Comparison of ENCODE assay signal across 9 cellular contexts in genomic region chr13:44815507-44816074, GRCh38.
DNase-seq lines count a peak whose midpoint lies in the region; ATAC-seq lines count a peak whose summit lies in the region.
"Had no signal": no experiment of that assay in that cellular context is flagged by ENCODE, and none has a peak within 500 bp of the region (broad histone marks: within the 10 kb centered on the region; RNA-seq: fewer than 3 reads in every experiment).

No MANE protein-coding gene starts in this region.

- no peaks in the 10 kb centered on the region for H3K4me1 ChIP-seq in CD8-positive, alpha-beta memory T cell (ENCODE audit: insufficient read depth, low read length)

- no peaks in the 10 kb centered on the region for H3K9me3 Mint-ChIP-seq in CD8-positive, alpha-beta memory T cell

- H3K36me3 ChIP-seq in CD8-positive, alpha-beta memory T cell (ENCODE audit: insufficient read depth, low read length), result no peaks in the 10 kb centered on the region
- H3K36me3 ChIP-seq: tibial nerve had no signal

- POLR2A ChIA-PET in CD8-positive, alpha-beta memory T cell (lab: Charles Lee), result no interaction called here

- DNase-seq in NOMO-1 treated with DMSO at 0.1 percent for 48 hours (lab: John Stamatoyannopoulos, UW; ENCODE audit: unreplicated experiment) (peak; percentile 56), epithelial cell of prostate (ENCODE audit: low read depth, low spot score) (peak; percentile 68), NCI-H1436 treated with DMSO at 0.1 percent for 48 hours (lab: John Stamatoyannopoulos, UW) (no peak), NCI-H146 treated with DMSO at 0.1 percent for 48 hours (lab: John Stamatoyannopoulos, UW; ENCODE audit: unreplicated experiment) (no peak), Kasumi-1 (lab: John Stamatoyannopoulos, UW) (no peak)
- peak; percentile 8 to 27 (median 12) for DNase-seq in stimulated activated CD4-positive, alpha-beta T cell treated with anti-CD3 and anti-CD28 coated beads, Interleukin-12 subunit alpha, Interleukin-12 subunit beta, amount 100 ng/mL, for 48 hours (ENCODE audit: low read depth in 2 of 3, low spot score in 1 of 3)
- no peak for DNase-seq in CD8-positive, alpha-beta memory T cell

- no peak overlapping the region for H3K27ac Mint-ChIP-seq in CD8-positive, alpha-beta memory T cell

- no peak overlapping the region for H3K4me3 ChIP-seq in CD8-positive, alpha-beta memory T cell (ENCODE audit: low read length)
- H3K4me3 ChIP-seq: tibial nerve had no signal

- peaks cover 5 to 11% of the 10 kb centered on the region in 2 donors for H3K27me3 Mint-ChIP-seq in CD8-positive, alpha-beta memory T cell

- peak; percentile 54 for ATAC-seq in GM19463 (IDR thresholded peaks at IDR 0.05; ENCODE audit: unreplicated experiment)

- peak overlapping the region; percentile 45 for H3K27ac ChIP-seq in epithelial cell of prostate
- no peak overlapping the region for H3K27ac ChIP-seq in CD8-positive, alpha-beta memory T cell (ENCODE audit: low read depth, low read length)
- H3K27ac ChIP-seq: tibial nerve had no signal

- CTCF ChIA-PET in CD8-positive, alpha-beta memory T cell (lab: Charles Lee), result no interaction called here

- H3K4me3 Mint-ChIP-seq in CD8-positive, alpha-beta memory T cell, result no peak overlapping the region

- no peaks in the 10 kb centered on the region for H3K27me3 ChIP-seq in CD8-positive, alpha-beta memory T cell (ENCODE audit: insufficient read depth, low read length, poor library complexity, severe bottlenecking)
- H3K27me3 ChIP-seq: tibial nerve had no signal

- no peaks in the 10 kb centered on the region for H3K4me1 Mint-ChIP-seq in CD8-positive, alpha-beta memory T cell

- H3K9me3 ChIP-seq in CD8-positive, alpha-beta memory T cell (ENCODE audit: low read length), result no peaks in the 10 kb centered on the region
- H3K9me3 ChIP-seq: tibial nerve had no signal

- no peaks in the 10 kb centered on the region for H3K36me3 Mint-ChIP-seq in CD8-positive, alpha-beta memory T cell

Comparison
In these comparisons a context has a peak if more than half of its experiments do, and no peak if none do; other contexts are left out.
1. DNase-seq: peak in NOMO-1 treated with DMSO at 0.1 percent for 48 hours (single experiment), epithelial cell of prostate (single experiment) and stimulated activated CD4-positive, alpha-beta T cell treated with anti-CD3 and anti-CD28 coated beads, Interleukin-12 subunit alpha, Interleukin-12 subunit beta, amount 100 ng/mL, for 48 hours (3 of 3); none in NCI-H1436 treated with DMSO at 0.1 percent for 48 hours (single experiment), CD8-positive, alpha-beta memory T cell (0 of 5), NCI-H146 treated with DMSO at 0.1 percent for 48 hours (single experiment) and Kasumi-1 (0 of 2).